ENCODE assay signal across 8 cellular contexts in genomic region chr10:43075612-43076003, GRCh38. TPM values are rescaled to one million over a fixed set of nuclear protein-coding genes. Genes with fewer than 3 reads are reported as not detected.
DNase-seq lines count a peak whose midpoint lies in the region; ATAC-seq and TF ChIP-seq lines count a peak whose summit lies in the region.
"Had no signal": no experiment of that assay in that cellular context is flagged by ENCODE, and none has a peak within 500 bp of the region (broad histone marks: within the 10 kb centered on the region; RNA-seq: fewer than 3 reads in every experiment).

No MANE protein-coding gene starts in this region.

- DNase-seq in ELF-1 (ENCODE audit: low read depth, low spot score), result peak; percentile 38
- DNase-seq in HCT116 (ENCODE audit: low read depth, low spot score), result peak; percentile 19
- DNase-seq in SK-N-DZ (ENCODE audit: low spot score), result peak; percentile 62
- DNase-seq in left lobe of liver (ENCODE audit: low spot score), result no peak
- DNase-seq in activated T-cell treated with anti-CD3 and anti-CD28 coated beads for 4 hours, result no peak
- DNase-seq: activated gamma-delta T cell had no signal

- peak; percentile 4 to 57 (median 53); a peak in 5 of 6 replicates for TF ChIP-seq CTCF in HCT116 (IDR thresholded peaks at IDR 0.05 in 2 of 3, conservative IDR thresholded peaks at IDR 0.05 in 1 of 3; ENCODE audit: borderline replicate concordance in 1 of 3, insufficient read depth in 1 of 3, low read depth in 2 of 3, low read length in 2 of 3)

- CTCF ChIA-PET in HCT116 (lab: Charles Lee), result interaction anchor here (0.7 to 1.4 kb wide), 3 partner anchors 11 to 210 kb away, joined by 3 to 8 read pairs (median 4); no protein-coding TSS in a partner anchor

- RAD21 ChIA-PET in HCT116 (lab: Charles Lee; ENCODE audit: low non-redundant PET in 1 of 2, low total read pairs in 2 of 2, uncharacterized antibody in 2 of 2, unreplicated experiment in 2 of 2), result interaction anchor here in 1 of 2 experiments (1.2 kb wide), 1 partner anchor 208 kb away, joined by 3 read pairs; no protein-coding TSS in a partner anchor

- no peaks in the 10 kb centered on the region for H3K36me3 ChIP-seq in HCT116 (ENCODE audit: control insufficient read depth in 1 of 2, insufficient read depth in 2 of 2, low read length in 2 of 2)

- no peak overlapping the region for H2AFZ ChIP-seq in HCT116 (ENCODE audit: low read depth, low read length, poor library complexity, severe bottlenecking)

- TF ChIP-seq RAD21 in HCT116 (IDR thresholded peaks at IDR 0.05; ENCODE audit: low read depth), result peak; percentile 28

- H3K4me3 ChIP-seq in HCT116 (replicated peaks in 1 of 2; ENCODE audit: low read depth in 1 of 2, low read length in 2 of 2), result no peak overlapping the region

- H3K79me2 ChIP-seq in HCT116 (ENCODE audit: insufficient read depth, low read length), result no peaks in the 10 kb centered on the region

- no peak overlapping the region for H3K27ac ChIP-seq in HCT116 (ENCODE audit: low read depth, low read length)

- no peaks in the 10 kb centered on the region for H3K9me2 ChIP-seq in HCT116 (ENCODE audit: insufficient read depth)

- H3K9me3 ChIP-seq in HCT116 (ENCODE audit: control insufficient read depth in 1 of 2, insufficient read depth in 1 of 2, low read depth in 1 of 2, low read length in 2 of 2), result no peaks in the 10 kb centered on the region

- H3K9ac ChIP-seq in HCT116 (ENCODE audit: low read length), result no peak overlapping the region

- BruUV-seq in HCT116 (replicated peaks; lab: Mats Ljungman, UMichigan), result no TSS peak

- peaks cover 12 to 19% of the 10 kb centered on the region in 2 experiments; a peak in 2 of 4 replicates for H3K4me1 ChIP-seq in HCT116 (ENCODE audit: control insufficient read depth in 1 of 2, insufficient read depth in 2 of 2, low read length in 2 of 2)

- intact Hi-C loops in HCT116 (cut with micrococcal nuclease), result no loop called here

- ATAC-seq in HCT116 (peak; percentile 62), left lobe of liver (peak; percentile 39), GM19324 (IDR thresholded peaks at IDR 0.05; ENCODE audit: low FRiP score, unreplicated experiment) (no peak), HG02678 (IDR thresholded peaks at IDR 0.05; ENCODE audit: unreplicated experiment) (no peak)

- POLR2A ChIA-PET in HCT116 (lab: Charles Lee), result no interaction called here

- TF ChIP-seq POLR2A in HCT116 (IDR thresholded peaks at IDR 0.05; ENCODE audit: borderline replicate concordance, extremely low read depth, insufficient read depth, insufficient read length), result no peak

- no peaks in the 10 kb centered on the region for H3K27me3 ChIP-seq in HCT116 (ENCODE audit: insufficient read depth, low read length)

- no peaks in the 10 kb centered on the region for H4K20me1 ChIP-seq in HCT116 (ENCODE audit: insufficient read depth)

- H3K4me2 ChIP-seq in HCT116 (ENCODE audit: low read length), result no peak overlapping the region; the same call in 1 of the 2 replicates

TF ChIP-seq in HCT116, 20 proteins besides CTCF, POLR2A, EP300 and RAD21:
- TF ChIP-seq EZH2 (IDR thresholded peaks at IDR 0.05), result no peak
- TF ChIP-seq EGR1 (IDR thresholded peaks at IDR 0.05; ENCODE audit: low read depth), result no peak
- TF ChIP-seq ELF1 (IDR thresholded peaks at IDR 0.05; ENCODE audit: borderline replicate concordance, low read depth), result no peak
- TF ChIP-seq POLR2AphosphoS5 (IDR thresholded peaks at IDR 0.05; ENCODE audit: low read depth, low read length), result no peak
- no peak for TF ChIP-seq TCF7L2 (IDR thresholded peaks at IDR 0.05; ENCODE audit: borderline replicate concordance, extremely low read depth, insufficient read depth, insufficient read length)

RNA-seq across cellular contexts. Expression of gene RET, which starts 1.3 kb away (rescaled TPM):
- total RNA-seq in HCT116 (2021; ENCODE audit: unreplicated experiment) (5.9 TPM), left lobe of liver (1.1 TPM)
- 2.5 and 3.1 TPM in 2 replicates for polyA plus RNA-seq in HCT116 (2012)
- 11.9 and 13.3 TPM in 2 replicates for polyA plus RNA-seq in SK-N-DZ (2014; cell fraction: cytosol; rRNA removed)
- polyA plus RNA-seq in SK-N-DZ (2014; cell fraction: nucleus; rRNA removed), result 21.6 and 29.1 TPM in 2 replicates

Comparison
In these comparisons a context has a peak if more than half of its experiments do, and no peak if none do; other contexts are left out.
1. DNase-seq: peak in ELF-1 (single experiment), HCT116 (single experiment) and SK-N-DZ (single experiment); none in left lobe of liver (single experiment) and activated T-cell treated with anti-CD3 and anti-CD28 coated beads for 4 hours (single experiment).
2. ATAC-seq: peak in HCT116 (single experiment) and left lobe of liver (single experiment); none in GM19324 (single experiment) and HG02678 (single experiment).